Comparison of ENCODE assay signal across 1 cellular context in the genomic region with DNA sequence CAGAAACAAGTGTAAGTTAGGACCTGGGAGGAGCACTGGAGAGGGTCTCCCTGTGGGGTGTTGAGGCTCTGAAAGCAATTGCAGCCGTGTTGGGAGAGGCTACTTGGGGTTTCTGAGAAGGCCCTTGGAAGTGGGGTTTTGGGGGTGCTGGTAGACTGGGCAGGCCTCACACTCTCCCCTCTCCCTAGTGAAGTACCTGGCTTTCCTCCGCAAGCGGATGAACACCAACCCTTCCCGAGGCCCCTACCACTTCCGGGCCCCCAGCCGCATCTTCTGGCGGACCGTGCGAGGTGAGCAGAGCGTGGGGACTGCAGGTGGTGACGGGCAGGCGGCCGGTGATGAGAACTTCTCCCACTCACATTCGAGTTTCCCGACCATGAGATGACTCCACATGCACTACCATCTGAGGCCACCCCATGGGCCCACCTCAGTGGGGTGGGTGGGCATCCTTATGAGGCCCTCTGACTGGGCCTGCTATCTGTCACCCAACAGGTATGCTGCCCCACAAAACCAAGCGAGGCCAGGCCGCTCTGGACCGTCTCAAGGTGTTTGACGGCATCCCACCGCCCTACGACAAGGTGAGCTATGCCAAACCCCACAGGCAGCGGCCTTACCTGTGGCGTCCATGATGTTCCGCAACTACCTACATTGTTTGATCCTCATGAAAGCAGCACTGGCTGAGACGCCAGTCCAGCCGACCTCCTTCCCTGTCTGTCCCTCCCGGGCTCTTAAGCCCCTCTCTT.
TF ChIP-seq lines count a peak whose summit lies in the region.

No MANE protein-coding gene starts in this region.

TF ChIP-seq in endothelial cell of umbilical vein, 7 proteins besides CTCF, POLR2A, EP300 and RAD21:
- TF ChIP-seq MYC (IDR thresholded peaks at IDR 0.05; ENCODE audit: low read depth, low read length) (no peak), POLR2AphosphoS5 (IDR thresholded peaks at IDR 0.05; ENCODE audit: insufficient read depth, low read depth, low read length) (no peak), FOS (IDR thresholded peaks at IDR 0.05; ENCODE audit: borderline replicate concordance, insufficient read depth, low read length) (no peak), JUN (IDR thresholded peaks at IDR 0.05; ENCODE audit: borderline replicate concordance, insufficient read depth, insufficient read length, low read depth) (no peak), EZH2 (IDR thresholded peaks at IDR 0.05; ENCODE audit: borderline replicate concordance, low read depth, low read length, severe bottlenecking) (no peak), GATA2 (IDR thresholded peaks at IDR 0.05; ENCODE audit: insufficient read depth, insufficient read length, low read depth, low read length) (no peak)
- TF ChIP-seq, protein P1, sequence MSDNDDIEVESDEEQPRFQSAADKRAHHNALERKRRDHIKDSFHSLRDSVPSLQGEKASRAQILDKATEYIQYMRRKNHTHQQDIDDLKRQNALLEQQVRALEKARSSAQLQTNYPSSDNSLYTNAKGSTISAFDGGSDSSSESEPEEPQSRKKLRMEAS (IDR thresholded peaks at IDR 0.05; ENCODE audit: insufficient read depth, insufficient read length): no peak
